8 cellular contexts compared by ENCODE assay signal in genomic region chr22:19766506-19767426, GRCh38. TPM values are rescaled to one million over a fixed set of nuclear protein-coding genes. Genes with fewer than 3 reads are reported as not detected.
A peak's percentile ranks its signal among the peaks of the same experiment; 100 is the strongest.
DNase-seq lines count a peak whose midpoint lies in the region; ATAC-seq and TF ChIP-seq lines count a peak whose summit lies in the region.

No MANE protein-coding gene starts in this region.

- DNase-seq in HFFc6 = no peak
- DNase-seq in activated CD4-positive, alpha-beta T cell treated with anti-CD3 and anti-CD28 coated beads for 36 hours = peak; percentile 78
- peak; percentile 53 for DNase-seq in endothelial cell (ENCODE audit: low spot score)
- peak; percentile 50 to 76 for DNase-seq in psoas muscle
- DNase-seq in NCI-H526 treated with DMSO at 0.1 percent for 48 hours (lab: John Stamatoyannopoulos, UW) = no peak

- intact Hi-C loops in activated CD4-positive, alpha-beta T cell treated with anti-CD3 and anti-CD28 coated beads for 36 hours (cut with DNase I, micrococcal nuclease) = loop anchor here (2.0 to 5.0 kb wide), 2 partner anchors 34 to 36 kb away; no protein-coding TSS in a partner anchor
- intact Hi-C loops in psoas muscle (cut with DNase I) = no loop called here

- TF ChIP-seq CTCF in HFFc6 (IDR thresholded peaks at IDR 0.05) (peak; percentile 45), endothelial cell (IDR thresholded peaks at IDR 0.05; ENCODE audit: unreplicated experiment) (peak; percentile 41), psoas muscle (IDR thresholded peaks at IDR 0.05) (no peak)

- peak overlapping the region; percentile 36 for H3K4me3 ChIP-seq in psoas muscle

- H3K27ac Mint-ChIP-seq in HFFc6 (no peak overlapping the region), endothelial cell (ENCODE audit: unreplicated experiment) (no peak overlapping the region)
- H3K27ac Mint-ChIP-seq in activated CD4-positive, alpha-beta T cell treated with anti-CD3 and anti-CD28 coated beads for 36 hours = no peak overlapping the region

- ATAC-seq in activated CD4-positive, alpha-beta T cell treated with anti-CD3 and anti-CD28 coated beads for 36 hours = peak; percentile 88
- ATAC-seq in psoas muscle (no peak), GM19397 (IDR thresholded peaks at IDR 0.05; ENCODE audit: unreplicated experiment) (no peak), HG03196 (IDR thresholded peaks at IDR 0.05; ENCODE audit: unreplicated experiment) (no peak), GM21526 (IDR thresholded peaks at IDR 0.05; ENCODE audit: low FRiP score, unreplicated experiment) (no peak)

- H3K27ac ChIP-seq in psoas muscle = no peak overlapping the region

- peaks cover 17% of the 10 kb centered on the region for H3K27me3 Mint-ChIP-seq in HFFc6 (ENCODE audit: insufficient read depth)
- H3K27me3 Mint-ChIP-seq in activated CD4-positive, alpha-beta T cell treated with anti-CD3 and anti-CD28 coated beads for 36 hours = peaks cover 52% of the 10 kb centered on the region
- peaks cover 20% of the 10 kb centered on the region for H3K27me3 Mint-ChIP-seq in endothelial cell (ENCODE audit: unreplicated experiment)

- 51 to 61% (median 61%) methylated on average over 76 to 105 of the region's 105 CpGs for WGBS in psoas muscle, 3 donors

- H3K4me3 Mint-ChIP-seq in HFFc6 (peak overlapping the region; percentile 34), endothelial cell (ENCODE audit: unreplicated experiment) (no peak overlapping the region)
- no peak overlapping the region for H3K4me3 Mint-ChIP-seq in activated CD4-positive, alpha-beta T cell treated with anti-CD3 and anti-CD28 coated beads for 36 hours

- H3K9me3 ChIP-seq in psoas muscle = no peaks in the 10 kb centered on the region

- peaks cover 0 to 13% (median 0%) of the 10 kb centered on the region in 3 donors for H3K27me3 ChIP-seq in psoas muscle (ENCODE audit: insufficient read depth in 3 of 3, low read length in 2 of 3)

- H3K4me1 ChIP-seq in psoas muscle = peaks cover 5% of the 10 kb centered on the region

- POLR2A ChIA-PET in activated CD4-positive, alpha-beta T cell treated with anti-CD3 and anti-CD28 coated beads for 36 hours (lab: Charles Lee) = no interaction called here

- CTCF ChIA-PET in activated CD4-positive, alpha-beta T cell treated with anti-CD3 and anti-CD28 coated beads for 36 hours (lab: Charles Lee) = interaction anchor here (0.6 kb wide), 1 partner anchor 11 kb away, joined by 3 read pairs; no protein-coding TSS in a partner anchor

- H3K9me3 Mint-ChIP-seq in HFFc6 (no peaks in the 10 kb centered on the region), endothelial cell (ENCODE audit: unreplicated experiment) (no peaks in the 10 kb centered on the region)
- H3K9me3 Mint-ChIP-seq in activated CD4-positive, alpha-beta T cell treated with anti-CD3 and anti-CD28 coated beads for 36 hours (ENCODE audit: low read depth) = no peaks in the 10 kb centered on the region

- H3K4me1 Mint-ChIP-seq in HFFc6 (ENCODE audit: low read depth) = no peaks in the 10 kb centered on the region
- H3K4me1 Mint-ChIP-seq in activated CD4-positive, alpha-beta T cell treated with anti-CD3 and anti-CD28 coated beads for 36 hours = peaks cover 7% of the 10 kb centered on the region
- H3K4me1 Mint-ChIP-seq in endothelial cell (ENCODE audit: unreplicated experiment) = peaks cover 23% of the 10 kb centered on the region

- peaks cover 0 to 30% of the 10 kb centered on the region in 2 donors for H3K36me3 ChIP-seq in psoas muscle (ENCODE audit: insufficient read depth in 1 of 2, low read depth in 1 of 2)

- no peaks in the 10 kb centered on the region for H3K36me3 Mint-ChIP-seq in HFFc6 (ENCODE audit: low read depth)
- H3K36me3 Mint-ChIP-seq in activated CD4-positive, alpha-beta T cell treated with anti-CD3 and anti-CD28 coated beads for 36 hours (ENCODE audit: low read depth) = no peaks in the 10 kb centered on the region
- no peaks in the 10 kb centered on the region for H3K36me3 Mint-ChIP-seq in endothelial cell (ENCODE audit: low read depth, unreplicated experiment)

RNA-seq across cellular contexts. Expression of gene TBX1, which starts 6.2 kb away (rescaled TPM):
- total RNA-seq in HFFc6 (2021; fragmentation: NEBNext Ultra II Directional; extraction: Animal tissue kit (Norgen Biotek cat#: 25700)) = 1 to 10 TPM in 1 of 6 experiments, under 1 TPM in 4, not detected in 1; 0.14 to 1.1 (median 0.73) TPM
- total RNA-seq in activated CD4-positive, alpha-beta T cell treated with anti-CD3 and anti-CD28 coated beads for 36 hours = not detected
- total RNA-seq in endothelial cell (ENCODE audit: unreplicated experiment) (0.56 TPM), psoas muscle (100 to 1,000 TPM in 2 of 4 donors, 10 to 100 TPM in 2; 76.0 to 112 (median 91.8) TPM)
- polyA plus RNA-seq in psoas muscle = 10 to 100 TPM; 18.2 to 80.8 (median 63.8) TPM

RNA-seq across cellular contexts. Expression of gene GP1BB, which starts 43.4 kb away (rescaled TPM):
- total RNA-seq in HFFc6 (2021; fragmentation: NEBNext Ultra II Directional; extraction: Animal tissue kit (Norgen Biotek cat#: 25700)) = 1 to 10 TPM in 1 of 6 experiments, under 1 TPM in 2, not detected in 3; 0.27 to 1.1 (median 0.41) TPM
- total RNA-seq in activated CD4-positive, alpha-beta T cell treated with anti-CD3 and anti-CD28 coated beads for 36 hours = not detected
- not detected for total RNA-seq in endothelial cell (ENCODE audit: unreplicated experiment)
- total RNA-seq in psoas muscle = 1 to 10 TPM in 1 of 4 donors, not detected in 3; 1.8 TPM
- under 1 TPM; 0.14 to 0.63 (median 0.53) TPM for polyA plus RNA-seq in psoas muscle

RNA-seq across cellular contexts. Expression of gene SEPTIN5, which starts 52.5 kb away (rescaled TPM):
- 10 to 100 TPM in 2 of 6 experiments, 1 to 10 TPM in 4; 4.9 to 13.7 (median 6.5) TPM for total RNA-seq in HFFc6 (2021; fragmentation: NEBNext Ultra II Directional; extraction: Animal tissue kit (Norgen Biotek cat#: 25700))
- total RNA-seq in activated CD4-positive, alpha-beta T cell treated with anti-CD3 and anti-CD28 coated beads for 36 hours = 1 to 10 TPM in 1 of 2 experiments, under 1 TPM in 1; 0.94 to 1.5 TPM
- total RNA-seq in endothelial cell (ENCODE audit: unreplicated experiment) (2.3 TPM), psoas muscle (10 to 100 TPM in 1 of 4 donors, 1 to 10 TPM in 3; 6.0 to 10.9 (median 8.3) TPM)
- polyA plus RNA-seq in psoas muscle = 1 to 10 TPM; 3.7 to 7.0 (median 4.8) TPM

Comparison
In these comparisons a context has a peak if more than half of its experiments do, and no peak if none do; other contexts are left out.
1. DNase-seq: peak in activated CD4-positive, alpha-beta T cell treated with anti-CD3 and anti-CD28 coated beads for 36 hours (single experiment), endothelial cell (single experiment) and psoas muscle (2 of 2); none in HFFc6 (single experiment) and NCI-H526 treated with DMSO at 0.1 percent for 48 hours (single experiment).
2. RNA of gene TBX1, which starts 6.2 kb away (total RNA-seq): 76.0 to 112 TPM in psoas muscle; 0.14 to 1.1 TPM in HFFc6, 0.56 TPM in endothelial cell (single experiment) and not detected in activated CD4-positive, alpha-beta T cell treated with anti-CD3 and anti-CD28 coated beads for 36 hours; every median in the first group is over 10 times any median in the second.
3. intact Hi-C loops: an anchor here in activated CD4-positive, alpha-beta T cell treated with anti-CD3 and anti-CD28 coated beads for 36 hours (2.0 to 5.0 kb wide); none called in psoas muscle.